10 cellular contexts compared by ENCODE assay signal in the genomic region with DNA sequence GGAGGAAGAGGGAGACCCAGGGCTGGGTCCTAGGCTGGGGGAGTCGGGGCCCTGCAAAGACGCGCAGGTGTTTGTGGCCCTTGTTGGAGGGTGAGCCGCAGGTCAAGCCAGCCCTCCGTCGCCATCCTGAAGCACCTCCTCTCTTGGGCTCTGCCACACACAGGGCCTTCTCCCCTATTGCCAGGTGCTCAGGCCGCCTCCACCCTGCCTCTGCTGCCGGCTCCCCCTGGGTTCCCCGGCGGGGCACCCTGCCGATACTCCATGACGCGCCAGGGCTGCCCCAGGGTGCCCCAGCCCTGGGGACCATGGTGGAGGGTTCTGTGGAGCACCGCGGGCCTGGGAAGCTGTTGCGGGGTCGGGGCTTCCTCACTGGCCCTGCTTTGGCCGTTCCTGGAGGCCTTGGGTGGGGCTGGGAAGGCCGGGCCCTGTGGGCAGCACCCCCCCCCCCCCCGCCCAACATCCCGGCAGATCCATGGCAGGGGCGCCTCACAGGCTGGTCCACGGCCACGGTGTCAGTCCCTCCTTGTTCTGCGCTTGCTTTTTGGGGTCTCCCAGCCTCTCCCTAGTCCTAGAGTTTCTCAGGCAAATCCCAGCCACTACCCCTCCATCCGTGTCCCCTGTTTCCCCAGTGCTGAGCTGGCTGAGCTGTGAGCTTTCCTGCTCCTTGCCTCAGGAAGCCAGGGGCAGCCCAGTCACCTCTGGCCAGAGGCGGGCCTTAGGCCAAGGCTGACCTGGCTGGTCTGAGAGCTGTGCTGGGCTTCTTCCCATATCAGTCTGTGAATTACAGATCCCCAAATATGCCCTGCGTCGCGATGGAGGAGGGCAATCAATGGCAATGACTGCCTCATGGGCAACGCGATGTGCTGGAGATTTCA. TPM values are rescaled to one million over a fixed set of nuclear protein-coding genes. Genes with fewer than 3 reads are reported as not detected.
DNase-seq lines count a peak whose midpoint lies in the region; ATAC-seq and TF ChIP-seq lines count a peak whose summit lies in the region.
"Had no signal": no experiment of that assay in that cellular context is flagged by ENCODE, and none has a peak within 500 bp of the region (broad histone marks: within the 10 kb centered on the region; RNA-seq: fewer than 3 reads in every experiment).

No MANE protein-coding gene starts in this region.

- H3K27ac Mint-ChIP-seq in CD4-positive, alpha-beta T cell, result peak overlapping the region; percentile 92
- peak overlapping the region; percentile 91 to 100 for H3K27ac Mint-ChIP-seq in natural killer cell treated with Interleukin-12 subunit alpha and Interleukin-12 subunit beta and Interleukin-15 and Interleukin-18, amount 100 ng/mL, for 72 hours

- POLR2A ChIA-PET in CD4-positive, alpha-beta T cell (lab: Charles Lee), result interaction anchor here (1.1 to 3.3 kb wide), 4 partner anchors 10 to 129 kb away, joined by 3 to 17 read pairs (median 8); a partner anchor contains a TSS

- H3K4me1 ChIP-seq in HUES6 (ENCODE audit: control insufficient read depth, insufficient read depth, low read length), result peaks cover 21% of the 10 kb centered on the region
- peaks cover 48% of the 10 kb centered on the region for H3K4me1 ChIP-seq in effector memory CD4-positive, alpha-beta T cell (ENCODE audit: control insufficient read depth, insufficient read depth, low read length, poor library complexity, severe bottlenecking)

- H3K9me3 Mint-ChIP-seq in CD4-positive, alpha-beta T cell, result no peaks in the 10 kb centered on the region
- H3K9me3 Mint-ChIP-seq in natural killer cell treated with Interleukin-12 subunit alpha and Interleukin-12 subunit beta and Interleukin-15 and Interleukin-18, amount 100 ng/mL, for 72 hours, result no peaks in the 10 kb centered on the region

- DNase-seq in CD4-positive, alpha-beta T cell, result no peak
- DNase-seq in effector memory CD4-positive, alpha-beta T cell, result no peak
- no peak for DNase-seq in natural killer cell treated with Interleukin-12 subunit alpha and Interleukin-12 subunit beta and Interleukin-15 and Interleukin-18, amount 100 ng/mL, for 72 hours (ENCODE audit: low spot score)
- DNase-seq in HuH-7 (ENCODE audit: low spot score) (no peak), HuH-7.5 (ENCODE audit: low spot score) (no peak), NCI-H2196 treated with DMSO at 0.1 percent for 48 hours (lab: John Stamatoyannopoulos, UW; ENCODE audit: unreplicated experiment) (no peak), NCI-H2196 (lab: John Stamatoyannopoulos, UW; ENCODE audit: unreplicated experiment) (no peak)
- DNase-seq: DMS 273 treated with DMSO at 0.1 percent for 48 hours, MV-4-11 had no signal

- peak overlapping the region; percentile 88 for H3K4me3 Mint-ChIP-seq in CD4-positive, alpha-beta T cell
- peak overlapping the region; percentile 82 for H3K4me3 Mint-ChIP-seq in natural killer cell treated with Interleukin-12 subunit alpha and Interleukin-12 subunit beta and Interleukin-15 and Interleukin-18, amount 100 ng/mL, for 72 hours

- H3K27me3 Mint-ChIP-seq in CD4-positive, alpha-beta T cell, result no peaks in the 10 kb centered on the region
- no peaks in the 10 kb centered on the region for H3K27me3 Mint-ChIP-seq in natural killer cell treated with Interleukin-12 subunit alpha and Interleukin-12 subunit beta and Interleukin-15 and Interleukin-18, amount 100 ng/mL, for 72 hours

- H3K9ac ChIP-seq in HUES6 (ENCODE audit: low read length), result peak overlapping the region; percentile 51

- H3K4me3 ChIP-seq in HUES6 (ENCODE audit: low read depth, low read length), result peak overlapping the region; percentile 68
- H3K4me3 ChIP-seq in effector memory CD4-positive, alpha-beta T cell (ENCODE audit: insufficient read depth, low read depth, low read length, poor library complexity, severe bottlenecking), result no peak overlapping the region

- H3K36me3 Mint-ChIP-seq in CD4-positive, alpha-beta T cell (ENCODE audit: low read depth), result peaks cover 13% of the 10 kb centered on the region
- H3K36me3 Mint-ChIP-seq in natural killer cell treated with Interleukin-12 subunit alpha and Interleukin-12 subunit beta and Interleukin-15 and Interleukin-18, amount 100 ng/mL, for 72 hours, result no peaks in the 10 kb centered on the region

- CTCF ChIA-PET in CD4-positive, alpha-beta T cell (lab: Charles Lee), result interaction anchor here (1.6 to 2.2 kb wide), 3 partner anchors 10 to 77 kb away, joined by 7 to 17 read pairs (median 14); no protein-coding TSS in a partner anchor

- TF ChIP-seq CTCF in CD4-positive, alpha-beta T cell (IDR thresholded peaks at IDR 0.05), result no peak

- no peaks in the 10 kb centered on the region for H3K27me3 ChIP-seq in CD4-positive, alpha-beta T cell (ENCODE audit: control insufficient read depth, insufficient read depth, low read length)
- peaks cover 33% of the 10 kb centered on the region for H3K27me3 ChIP-seq in HUES6 (ENCODE audit: control insufficient read depth, insufficient read depth, low read length)
- no peaks in the 10 kb centered on the region for H3K27me3 ChIP-seq in effector memory CD4-positive, alpha-beta T cell (replicated peaks; ENCODE audit: control insufficient read depth, insufficient read depth, low read length, poor library complexity, severe bottlenecking)

- no peak overlapping the region for H3K27ac ChIP-seq in CD4-positive, alpha-beta T cell (ENCODE audit: low read depth, low read length)
- H3K27ac ChIP-seq in HUES6 (ENCODE audit: low read depth, low read length), result no peak overlapping the region
- H3K27ac ChIP-seq in effector memory CD4-positive, alpha-beta T cell (ENCODE audit: insufficient read depth, low read length, poor library complexity, severe bottlenecking), result peak overlapping the region; percentile 32

- no peaks in the 10 kb centered on the region for H3K9me3 ChIP-seq in CD4-positive, alpha-beta T cell (ENCODE audit: control insufficient read depth, low read length)
- no peaks in the 10 kb centered on the region for H3K9me3 ChIP-seq in HUES6 (ENCODE audit: control insufficient read depth, insufficient read depth, low read depth, low read length)
- H3K9me3 ChIP-seq in effector memory CD4-positive, alpha-beta T cell (ENCODE audit: control insufficient read depth, low read length), result no peaks in the 10 kb centered on the region

- intact Hi-C loops in CD4-positive, alpha-beta T cell (cut with DNase I, micrococcal nuclease), result loop anchor here (2.0 to 10.0 kb wide), 6 partner anchors 42 to 640 kb away; no protein-coding TSS in a partner anchor

- H3K4me1 Mint-ChIP-seq in CD4-positive, alpha-beta T cell (ENCODE audit: low read depth), result peaks cover 60% of the 10 kb centered on the region
- H3K4me1 Mint-ChIP-seq in natural killer cell treated with Interleukin-12 subunit alpha and Interleukin-12 subunit beta and Interleukin-15 and Interleukin-18, amount 100 ng/mL, for 72 hours (ENCODE audit: low read depth in 2 of 2), result peaks cover 43 to 44% of the 10 kb centered on the region in 2 donors

- ATAC-seq in CD4-positive, alpha-beta T cell (ENCODE audit: poor library complexity), result no peak
- ATAC-seq in natural killer cell treated with Interleukin-12 subunit alpha and Interleukin-12 subunit beta and Interleukin-15 and Interleukin-18, amount 100 ng/mL, for 72 hours, result no peak

- H3K36me3 ChIP-seq in HUES6 (ENCODE audit: control insufficient read depth, insufficient read depth, low read length), result no peaks in the 10 kb centered on the region
- H3K36me3 ChIP-seq in effector memory CD4-positive, alpha-beta T cell (ENCODE audit: control insufficient read depth, insufficient read depth, low read length), result no peaks in the 10 kb centered on the region

RNA-seq across cellular contexts. Expression of a gene that starts 2.3 kb away (rescaled TPM):
- 10 to 100 TPM; 15.5 to 16.4 TPM for total RNA-seq in CD4-positive, alpha-beta T cell
- 10 to 100 TPM; 29.0 to 81.6 TPM for total RNA-seq in natural killer cell treated with Interleukin-12 subunit alpha and Interleukin-12 subunit beta and Interleukin-15 and Interleukin-18, amount 100 ng/mL, for 72 hours
